Comparison of ENCODE assay signal across 9 cellular contexts in genomic region chr12:45217846-45218245, GRCh38. TPM values are rescaled to one million over a fixed set of nuclear protein-coding genes. Genes with fewer than 3 reads are reported as not detected.
A peak's percentile ranks its signal among the peaks of the same experiment; 100 is the strongest.
DNase-seq lines count a peak whose midpoint lies in the region; ATAC-seq and TF ChIP-seq lines count a peak whose summit lies in the region.
"Had no signal": no experiment of that assay in that cellular context is flagged by ENCODE, and none has a peak within 500 bp of the region (broad histone marks: within the 10 kb centered on the region; RNA-seq: fewer than 3 reads in every experiment).

No MANE protein-coding gene starts in this region.

- TF ChIP-seq CTCF in BE2C (IDR thresholded peaks at IDR 0.05; ENCODE audit: low read depth, low read length): no peak
- TF ChIP-seq CTCF in cardiac fibroblast (IDR thresholded peaks at IDR 0.05; ENCODE audit: low read depth, low read length): no peak

- H3K36me3 ChIP-seq in BE2C: 0 out of 2 replicates have a peak, but pooled peaks cover 2% of the 10 kb centered on the region
- H3K36me3 ChIP-seq in HUES6 (ENCODE audit: control insufficient read depth, insufficient read depth, low read length): no peaks in the 10 kb centered on the region

- H3K4me1 Mint-ChIP-seq in naive B cell: peaks cover 32 to 54% (median 38%) of the 10 kb centered on the region in 3 donors

- H3K4me1 ChIP-seq in BE2C (peaks cover 13% of the 10 kb centered on the region), HUES6 (ENCODE audit: control insufficient read depth, insufficient read depth, low read length) (peaks cover 38% of the 10 kb centered on the region)

- H3K4me3 Mint-ChIP-seq in naive B cell: peak overlapping the region in 6 of 8 donors; percentile 11 to 98 (median 96)

- H3K27ac Mint-ChIP-seq in naive B cell: peak overlapping the region in 3 of 6 donors; percentile 8 to 76 (median 33)

- H3K9me3 ChIP-seq in BE2C: no peaks in the 10 kb centered on the region
- no peaks in the 10 kb centered on the region for H3K9me3 ChIP-seq in HUES6 (ENCODE audit: control insufficient read depth, insufficient read depth, low read depth, low read length)

- ATAC-seq in naive B cell (ENCODE audit: low read depth in 2 of 2) (no peak), HG02798 (IDR thresholded peaks at IDR 0.05; ENCODE audit: poor library complexity, unreplicated experiment) (no peak)

- no peak overlapping the region for H3K27ac ChIP-seq in HUES6 (ENCODE audit: low read depth, low read length)

- in situ Hi-C loops in ACHN (cut with HindIII; ENCODE audit: low pct_ligation_motif_present, low pct_unique_long_range_greater_than_20kb, low sequenced_read_pairs): no loop called here

- no peaks in the 10 kb centered on the region for H3K9me3 Mint-ChIP-seq in naive B cell

- peaks cover 0 to 4% of the 10 kb centered on the region in 2 donors for H3K36me3 Mint-ChIP-seq in naive B cell

- DNase-seq in BE2C (no peak), cardiac fibroblast (ENCODE audit: low read depth in 2 of 2) (peak in 1 of 2 donors; percentile 31), naive B cell (no peak), NCI-H2107 treated with DMSO at 0.1 percent for 48 hours (lab: John Stamatoyannopoulos, UW; ENCODE audit: unreplicated experiment) (no peak), ACHN (no peak), NCI-H524 (lab: John Stamatoyannopoulos, UW) (no peak)
- DNase-seq: nucleus accumbens had no signal

- H3K27me3 Mint-ChIP-seq in naive B cell: no peaks in the 10 kb centered on the region

- no peaks in the 10 kb centered on the region for H3K27me3 ChIP-seq in BE2C
- no peaks in the 10 kb centered on the region for H3K27me3 ChIP-seq in HUES6 (ENCODE audit: control insufficient read depth, insufficient read depth, low read length)

- H3K4me3 ChIP-seq in BE2C (ENCODE audit: low read depth, low read length) (peak overlapping the region; percentile 92), HUES6 (ENCODE audit: low read depth, low read length) (peak overlapping the region; percentile 82), cardiac fibroblast (replicated peaks in 1 of 2; ENCODE audit: low read depth in 2 of 2, low read length in 2 of 2) (peak overlapping the region; percentile 67 to 78)

- peak overlapping the region; percentile 79 for H3K9ac ChIP-seq in HUES6 (ENCODE audit: low read length)

RNA-seq across cellular contexts. Expression of gene ANO6, which starts 2.0 kb away (rescaled TPM):
- 46.2 TPM for polyA plus RNA-seq in BE2C (2012; ENCODE audit: insufficient read depth, insufficient read length, low read depth)
- polyA plus RNA-seq in naive B cell (ENCODE audit: low read depth in 6 of 6): 10 to 100 TPM; 13.8 to 26.9 (median 19.3) TPM
